Comparison of ENCODE assay signal across 9 cellular contexts in the genomic region with DNA sequence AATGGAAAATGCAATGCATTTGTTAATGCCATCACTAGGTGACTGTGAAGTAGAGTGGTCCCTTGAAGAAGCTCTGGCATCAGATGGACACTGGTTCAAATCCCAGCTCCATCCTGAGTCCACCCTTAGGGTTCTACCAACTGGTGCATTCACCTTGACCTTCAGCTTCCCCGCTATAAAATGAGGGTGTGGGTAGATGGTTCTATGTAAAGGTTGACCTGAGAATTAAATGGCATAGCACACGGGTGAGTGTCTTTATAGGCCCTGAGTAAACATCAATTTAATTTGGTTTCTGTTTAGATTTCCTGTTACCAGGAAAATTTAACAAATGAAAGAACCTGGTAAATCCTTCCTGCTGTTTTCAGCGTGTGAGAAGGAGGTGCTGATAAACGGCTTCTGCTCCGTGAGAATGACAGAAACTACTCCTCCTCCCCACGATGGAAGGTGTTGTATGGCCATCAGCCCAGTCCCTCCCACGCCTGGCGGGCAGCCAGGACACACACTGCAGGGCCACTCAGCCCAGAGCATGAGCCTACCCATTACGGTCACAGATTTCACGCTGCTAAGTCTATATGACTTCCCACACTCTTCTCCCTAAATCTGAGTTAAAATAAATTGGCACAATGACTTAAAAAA.
DNase-seq lines count a peak whose midpoint lies in the region; FAIRE-seq and TF ChIP-seq lines count a peak whose summit lies in the region.
"Had no signal": no experiment of that assay in that cellular context is flagged by ENCODE, and none has a peak within 500 bp of the region (broad histone marks: within the 10 kb centered on the region; RNA-seq: fewer than 3 reads in every experiment).

No MANE protein-coding gene starts in this region.

- peak overlapping the region in 1 of 2 donors; percentile 33 for H3K27ac ChIP-seq in kidney (ENCODE audit: low read depth in 2 of 2, low read length in 2 of 2)
- H3K27ac ChIP-seq in uterus = no peak overlapping the region

- no peaks in the 10 kb centered on the region for H3K27me3 ChIP-seq in uterus

- no peak overlapping the region for H3K9ac ChIP-seq in kidney (ENCODE audit: low read length in 2 of 2)

- H3K36me3 Mint-ChIP-seq in immature natural killer cell = no peaks in the 10 kb centered on the region

- no peak for TF ChIP-seq CTCF in astrocyte of the spinal cord (IDR thresholded peaks at IDR 0.05; ENCODE audit: low read depth, low read length)
- no peak for TF ChIP-seq CTCF in kidney (IDR thresholded peaks at IDR 0.05; ENCODE audit: borderline replicate concordance, extremely low read depth, insufficient read depth)
- TF ChIP-seq CTCF in uterus (IDR thresholded peaks at IDR 0.05) = no peak

- H3K4me3 ChIP-seq in astrocyte of the spinal cord (ENCODE audit: low read depth, low read length) (no peak overlapping the region), kidney (ENCODE audit: low read length in 2 of 2) (peak overlapping the region in 1 of 2 donors; percentile 1), uterus (no peak overlapping the region)

- intact Hi-C loops in kidney (cut with DNase I) = no loop called here
- intact Hi-C loops in uterus (cut with DNase I; ENCODE audit: low total_unique reads) = no loop called here

- H3K9me3 Mint-ChIP-seq in immature natural killer cell = peaks cover 0 to 2% (median 0%) of the 10 kb centered on the region in 6 donors

- in situ Hi-C loops in astrocyte of the spinal cord (cut with HindIII; ENCODE audit: low sequenced_read_pairs) = no loop called here

- no peak for FAIRE-seq in kidney (lab: Jason Lieb, UNC)
- FAIRE-seq: A204.1 had no signal

- H3K4me3 Mint-ChIP-seq in immature natural killer cell = no peak overlapping the region

- H3K36me3 ChIP-seq in kidney (ENCODE audit: control insufficient read depth in 1 of 2, insufficient read depth in 2 of 2, low read length in 2 of 2) = peaks cover 18 to 21% of the 10 kb centered on the region in 2 donors
- H3K36me3 ChIP-seq in uterus = no peaks in the 10 kb centered on the region

- no peaks in the 10 kb centered on the region for H3K4me1 Mint-ChIP-seq in immature natural killer cell

- H3K9me3 ChIP-seq in kidney (ENCODE audit: control insufficient read depth in 1 of 2, low read length in 2 of 2) (no peaks in the 10 kb centered on the region), uterus (no peaks in the 10 kb centered on the region)

- H3K4me1 ChIP-seq in kidney (ENCODE audit: control insufficient read depth in 1 of 2, insufficient read depth in 1 of 2, low read depth in 1 of 2, low read length in 2 of 2) (peaks cover 24 to 35% of the 10 kb centered on the region in 2 donors), uterus (no peaks in the 10 kb centered on the region)

- H3K27me3 Mint-ChIP-seq in immature natural killer cell (ENCODE audit: low read depth in 3 of 3) = peaks cover 0 to 3% (median 2%) of the 10 kb centered on the region in 3 donors

- TF ChIP-seq POLR2A in uterus (IDR thresholded peaks at IDR 0.05) = no peak

- no peak overlapping the region for H3K27ac Mint-ChIP-seq in immature natural killer cell

- DNase-seq in NCI-H2171 treated with DMSO at 0.1 percent for 48 hours (lab: John Stamatoyannopoulos, UW) (peak; percentile 27), NCI-H2171 (lab: John Stamatoyannopoulos, UW) (no peak), astrocyte of the spinal cord (ENCODE audit: low read depth, low spot score) (peak; percentile 58), kidney (peak; percentile 93), uterus (peak; percentile 73 to 80), immature natural killer cell (no peak), cortex of kidney (lab: John Stamatoyannopoulos, UW) (no peak), epidermal melanocyte (ENCODE audit: insufficient read length, low spot score) (no peak)

Comparison
In these comparisons a context has a peak if more than half of its experiments do, and no peak if none do; other contexts are left out.
1. DNase-seq: peak in NCI-H2171 treated with DMSO at 0.1 percent for 48 hours (single experiment), astrocyte of the spinal cord (single experiment), kidney (single experiment) and uterus (2 of 2); none in NCI-H2171 (single experiment), immature natural killer cell (0 of 3), cortex of kidney (single experiment) and epidermal melanocyte (single experiment).